In genomic region chr20:651713-652610, GRCh38 we compare ENCODE assay signal across 9 cellular contexts. TPM values are rescaled to one million over a fixed set of nuclear protein-coding genes. Genes with fewer than 3 reads are reported as not detected.
DNase-seq lines count a peak whose midpoint lies in the region; ATAC-seq and TF ChIP-seq lines count a peak whose summit lies in the region.
"Had no signal": no experiment of that assay in that cellular context is flagged by ENCODE, and none has a peak within 500 bp of the region (broad histone marks: within the 10 kb centered on the region; RNA-seq: fewer than 3 reads in every experiment).

No MANE protein-coding gene starts in this region.

- peak overlapping the region; percentile 71 to 82 (median 74) for H3K4me3 Mint-ChIP-seq in brain

- no peaks in the 10 kb centered on the region; the same call in 1 of the 2 replicates for H3K4me1 ChIP-seq in Karpas-422 (ENCODE audit: low read length)
- peaks cover 3% of the 10 kb centered on the region for H3K4me1 ChIP-seq in urinary bladder (ENCODE audit: insufficient read depth)

- H3K27ac Mint-ChIP-seq in brain, result peak overlapping the region in 3 of 5 experiments; percentile 59 to 69 (median 67)

- no peaks in the 10 kb centered on the region for H3K9me3 ChIP-seq in Karpas-422 (ENCODE audit: low read length)

- peaks cover 0 to 3% (median 0%) of the 10 kb centered on the region in 5 experiments for H3K9me3 Mint-ChIP-seq in brain

- peaks cover 39% of the 10 kb centered on the region for H3K36me3 Mint-ChIP-seq in brain

- 52% methylated on average over 20 of the region's 20 CpGs for WGBS in urinary bladder

- ATAC-seq in HG03280 (IDR thresholded peaks at IDR 0.05; ENCODE audit: unreplicated experiment) (no peak), GM19467 (IDR thresholded peaks at IDR 0.05; ENCODE audit: unreplicated experiment) (no peak)

- TF ChIP-seq CTCF in AG09309 (IDR thresholded peaks at IDR 0.05; ENCODE audit: control insufficient read depth, insufficient read depth, low read depth, low read length, missing control alignments), result no peak
- no peak for TF ChIP-seq CTCF in brain (conservative IDR thresholded peaks at IDR 0.05)

- H4K20me1 ChIP-seq in Karpas-422 (ENCODE audit: insufficient read depth, low read depth, low read length), result no peaks in the 10 kb centered on the region

- H3K36me3 ChIP-seq in Karpas-422 (ENCODE audit: insufficient read depth, low read length) (no peaks in the 10 kb centered on the region), urinary bladder (ENCODE audit: insufficient read depth) (peaks cover 2% of the 10 kb centered on the region)

- H3K27ac ChIP-seq in Karpas-422 (ENCODE audit: low read length) (no peak overlapping the region), urinary bladder (ENCODE audit: low read depth) (no peak overlapping the region)

- H3K4me1 Mint-ChIP-seq in brain, result peaks cover 26% of the 10 kb centered on the region

- DNase-seq in AG09309 (ENCODE audit: low read depth) (no peak), Karpas-422 (no peak), lung microvascular endothelial cell (ENCODE audit: low read depth in 2 of 2) (peak; percentile 7 to 25), NCI-H526 treated with DMSO at 0.1 percent for 48 hours (lab: John Stamatoyannopoulos, UW) (no peak)

- H3K27me3 ChIP-seq in Karpas-422 (ENCODE audit: low read length), result no peaks in the 10 kb centered on the region

- H3K79me2 ChIP-seq in Karpas-422 (ENCODE audit: low read length), result no peaks in the 10 kb centered on the region

- H3K9me2 ChIP-seq in Karpas-422 (replicated peaks; ENCODE audit: insufficient read depth, low read length), result no peaks in the 10 kb centered on the region

- H3K4me2 ChIP-seq in Karpas-422 (ENCODE audit: low read depth, low read length, poor library complexity, severe bottlenecking), result peak overlapping the region; percentile 50

- H3K9ac ChIP-seq in Karpas-422 (ENCODE audit: low read length), result 0 out of 2 replicates have a peak overlapping the region, but pooled peaks have one; percentile 58

- H3K27me3 Mint-ChIP-seq in brain, result peaks cover 10% of the 10 kb centered on the region

- no peak overlapping the region for H2AFZ ChIP-seq in Karpas-422 (ENCODE audit: low read length)

- H3K4me3 ChIP-seq in AG09309 (ENCODE audit: control insufficient read depth, low read depth, low read length) (peak overlapping the region; percentile 98), Karpas-422 (ENCODE audit: low read length) (peak overlapping the region; percentile 61; the same call in 1 of the 2 replicates), urinary bladder (ENCODE audit: low read depth, low read length) (peak overlapping the region; percentile 78)

RNA-seq across cellular contexts. Expression of gene SRXN1, which starts 1.0 kb away (rescaled TPM):
- total RNA-seq in Karpas-422 (2014; rRNA removed; shearing (Covaris generic); ENCODE audit: low replicate concordance), result 1.0 and 3.0 TPM in 2 replicates
- polyA plus RNA-seq in brain (ENCODE audit: insufficient read depth, low read depth, low replicate concordance) (7.4 TPM), urinary bladder (44.1 TPM)
- total RNA-seq in lung microvascular endothelial cell (21.2 and 25.7 TPM in 2 replicates), urinary bladder (11.9 TPM)

RNA-seq across cellular contexts. Expression of gene SCRT2, which starts 23.6 kb away (rescaled TPM):
- total RNA-seq in Karpas-422 (2014; rRNA removed; shearing (Covaris generic); ENCODE audit: low replicate concordance), result not detected in 2 replicates
- polyA plus RNA-seq in brain (ENCODE audit: insufficient read depth, low read depth, low replicate concordance), result 0.98 TPM
- not detected in 2 replicates for total RNA-seq in lung microvascular endothelial cell
- total RNA-seq in urinary bladder, result not detected
- not detected for polyA plus RNA-seq in urinary bladder
- total RNA-seq: glomerular endothelial cell had no signal

RNA-seq across cellular contexts. Expression of gene TCF15, which starts 41.9 kb away (rescaled TPM):
- total RNA-seq in Karpas-422 (2014; rRNA removed; shearing (Covaris generic); ENCODE audit: low replicate concordance), result not detected in 2 replicates
- polyA plus RNA-seq in brain (ENCODE audit: insufficient read depth, low read depth, low replicate concordance) (0.49 TPM), urinary bladder (0.65 TPM)
- total RNA-seq in lung microvascular endothelial cell (0.60 and 0.87 TPM in 2 replicates), urinary bladder (0.42 TPM)

Comparison
In these comparisons a context has a peak if more than half of its experiments do, and no peak if none do; other contexts are left out.
1. DNase-seq: peak in lung microvascular endothelial cell (2 of 2); none in AG09309 (single experiment), Karpas-422 (single experiment) and NCI-H526 treated with DMSO at 0.1 percent for 48 hours (single experiment).
2. Peak in every context shown above with its lines, with median percentiles within 50 percentile points of each other: H3K4me3 ChIP-seq.